In genomic region chr6:42961020-42961470, GRCh38 we compare ENCODE assay signal across 8 cellular contexts. TPM values are rescaled to one million over a fixed set of nuclear protein-coding genes. Genes with fewer than 3 reads are reported as not detected.
A peak's percentile ranks its signal among the peaks of the same experiment; 100 is the strongest.
DNase-seq lines count a peak whose midpoint lies in the region; TF ChIP-seq lines count a peak whose summit lies in the region.

No MANE protein-coding gene starts in this region.

- DNase-seq in activated T-cell treated with anti-CD3 and anti-CD28 coated beads, Interleukin-2, amount 50 U/mL, for 24 hours = no peak
- no peak for DNase-seq in activated T-cell treated with anti-CD3 and anti-CD28 coated beads, Interleukin-2, amount 50 U/mL, for 1 hour
- DNase-seq in cardiac fibroblast (ENCODE audit: low read depth in 2 of 2) = no peak
- DNase-seq in mesenchymal stem cell = no peak
- DNase-seq in tibial artery = no peak
- no peak for DNase-seq in NCI-H146 treated with DMSO at 0.1 percent for 48 hours (lab: John Stamatoyannopoulos, UW; ENCODE audit: unreplicated experiment)
- DNase-seq in NCI-H524 (lab: John Stamatoyannopoulos, UW) = no peak
- DNase-seq in islet precursor cell = no peak

- 50% methylated on average over 12 of the region's 15 CpGs for WGBS in mesenchymal stem cell

- H2BK120ac ChIP-seq in mesenchymal stem cell (ENCODE audit: low read depth, low read length) = no peak overlapping the region

- H4K91ac ChIP-seq in mesenchymal stem cell (ENCODE audit: low read length) = no peak overlapping the region

- no peaks in the 10 kb centered on the region for H3K9me3 Mint-ChIP-seq in activated T-cell treated with anti-CD3 and anti-CD28 coated beads, Interleukin-2, amount 50 U/mL, for 24 hours

- H3K4me2 ChIP-seq in mesenchymal stem cell (ENCODE audit: low read length, poor library complexity, severe bottlenecking) = peak overlapping the region; percentile 60

- no peaks in the 10 kb centered on the region for H3K9me3 ChIP-seq in mesenchymal stem cell (ENCODE audit: control insufficient read depth, low read length)
- H3K9me3 ChIP-seq in tibial artery = no peaks in the 10 kb centered on the region

- H3K4ac ChIP-seq in mesenchymal stem cell (ENCODE audit: low read depth in 1 of 2, low read length in 2 of 2) = peak overlapping the region in 1 of 2 experiments; percentile 6

- peaks cover 15% of the 10 kb centered on the region for H3K4me1 Mint-ChIP-seq in activated T-cell treated with anti-CD3 and anti-CD28 coated beads, Interleukin-2, amount 50 U/mL, for 24 hours (ENCODE audit: low read depth)

- H3K4me3 Mint-ChIP-seq in activated T-cell treated with anti-CD3 and anti-CD28 coated beads, Interleukin-2, amount 50 U/mL, for 24 hours = peak overlapping the region; percentile 65

- H2BK5ac ChIP-seq in mesenchymal stem cell (ENCODE audit: low read depth, low read length, poor library complexity, severe bottlenecking) = no peak overlapping the region

- intact Hi-C loops in tibial artery (cut with DNase I; ENCODE audit: low total_unique reads) = no loop called here

- peak overlapping the region; percentile 76 for H2AFZ ChIP-seq in mesenchymal stem cell (ENCODE audit: low read depth, low read length)

- no peak overlapping the region for H3K27ac Mint-ChIP-seq in activated T-cell treated with anti-CD3 and anti-CD28 coated beads, Interleukin-2, amount 50 U/mL, for 24 hours

- no peaks in the 10 kb centered on the region for H3K27me3 ChIP-seq in mesenchymal stem cell (ENCODE audit: control insufficient read depth in 1 of 2, insufficient read depth in 1 of 2, low read length in 2 of 2)
- H3K27me3 ChIP-seq in tibial artery = no peaks in the 10 kb centered on the region

- no peak overlapping the region for H2BK15ac ChIP-seq in mesenchymal stem cell (ENCODE audit: low read depth, poor library complexity, severe bottlenecking)

- peaks cover 13% of the 10 kb centered on the region for H3K4me1 ChIP-seq in mesenchymal stem cell (ENCODE audit: control insufficient read depth, insufficient read depth, low read depth, low read length)
- peaks cover 6 to 20% (median 11%) of the 10 kb centered on the region in 4 donors for H3K4me1 ChIP-seq in tibial artery

- peak overlapping the region; percentile 51 for H3K9ac ChIP-seq in mesenchymal stem cell (ENCODE audit: low read length)

- H3K36me3 Mint-ChIP-seq in activated T-cell treated with anti-CD3 and anti-CD28 coated beads, Interleukin-2, amount 50 U/mL, for 24 hours (ENCODE audit: low read depth) = peaks cover 28% of the 10 kb centered on the region

- H3K79me1 ChIP-seq in mesenchymal stem cell (replicated peaks; ENCODE audit: low read length, poor library complexity, severe bottlenecking) = no peaks in the 10 kb centered on the region

- peak overlapping the region in 1 of 2 experiments; percentile 87 for H3K14ac ChIP-seq in mesenchymal stem cell (ENCODE audit: low read length in 2 of 2)

- H3K36me3 ChIP-seq in mesenchymal stem cell (ENCODE audit: control insufficient read depth in 1 of 2, insufficient read depth in 2 of 2, low read depth in 1 of 2, low read length in 2 of 2) (peaks cover 38% of the 10 kb centered on the region in 2 experiments), tibial artery (peaks cover 14 to 42% (median 29%) of the 10 kb centered on the region in 3 donors)

- H3K4me3 ChIP-seq in cardiac fibroblast (replicated peaks in 1 of 2; ENCODE audit: low read depth in 2 of 2, low read length in 2 of 2) (peak overlapping the region; percentile 44 to 47), mesenchymal stem cell (ENCODE audit: insufficient read depth in 1 of 2, low read depth in 1 of 2, low read length in 2 of 2) (peak overlapping the region; percentile 58 to 80), tibial artery (peak overlapping the region; percentile 53 to 64)

- H2AK5ac ChIP-seq in mesenchymal stem cell (ENCODE audit: low read length, severe bottlenecking) = no peak overlapping the region

- peak overlapping the region in 1 of 2 experiments; percentile 50 for H3K23ac ChIP-seq in mesenchymal stem cell (ENCODE audit: low read length in 2 of 2)

- no peak overlapping the region for H3K27ac ChIP-seq in mesenchymal stem cell (ENCODE audit: low read length, poor library complexity, severe bottlenecking)
- peak overlapping the region in 1 of 2 donors; percentile 3 for H3K27ac ChIP-seq in tibial artery

- peak overlapping the region in 1 of 2 experiments; percentile 54 for H2BK12ac ChIP-seq in mesenchymal stem cell (ENCODE audit: low read length in 2 of 2)

- TF ChIP-seq CTCF in cardiac fibroblast (IDR thresholded peaks at IDR 0.05; ENCODE audit: low read depth, low read length) = no peak
- no peak for TF ChIP-seq CTCF in tibial artery (IDR thresholded peaks at IDR 0.05)

- H3K18ac ChIP-seq in mesenchymal stem cell (ENCODE audit: low read depth in 1 of 2, low read length in 2 of 2) = peak overlapping the region in 1 of 2 experiments; percentile 68

- no peaks in the 10 kb centered on the region for H3K27me3 Mint-ChIP-seq in activated T-cell treated with anti-CD3 and anti-CD28 coated beads, Interleukin-2, amount 50 U/mL, for 24 hours

- H4K8ac ChIP-seq in mesenchymal stem cell (ENCODE audit: low read length) = no peak overlapping the region

RNA-seq across cellular contexts. Expression of gene GNMT, which starts 0.5 kb away (rescaled TPM):
- 0.15 TPM for polyA plus RNA-seq in mesenchymal stem cell (2013, experiment 1 of 2)
- 0.27 TPM for polyA plus RNA-seq in mesenchymal stem cell (2013, experiment 2 of 2)

RNA-seq across cellular contexts. Expression of gene PEX6, which starts 17.9 kb away (rescaled TPM):
- polyA plus RNA-seq in mesenchymal stem cell (2013, experiment 1 of 2) = 5.6 TPM
- 5.6 TPM for polyA plus RNA-seq in mesenchymal stem cell (2013, experiment 2 of 2)

RNA-seq across cellular contexts. Expression of gene PPP2R5D, which starts 23.3 kb away (rescaled TPM):
- polyA plus RNA-seq in mesenchymal stem cell (2013, experiment 1 of 2) = 41.7 TPM
- polyA plus RNA-seq in mesenchymal stem cell (2013, experiment 2 of 2) = 40.9 TPM

RNA-seq across cellular contexts. Expression of gene CNPY3, which starts 31.8 kb away (rescaled TPM):
- polyA plus RNA-seq in mesenchymal stem cell (2013, experiment 1 of 2) = 32.7 TPM
- 33.3 TPM for polyA plus RNA-seq in mesenchymal stem cell (2013, experiment 2 of 2)

RNA-seq across cellular contexts. Expression of gene PTCRA, which starts 45.2 kb away (rescaled TPM):
- polyA plus RNA-seq in mesenchymal stem cell (2013, experiment 1 of 2) = 0.06 TPM
- polyA plus RNA-seq in mesenchymal stem cell (2013, experiment 2 of 2) = not detected
